Comparison of ENCODE assay signal across 8 cellular contexts in the genomic region with DNA sequence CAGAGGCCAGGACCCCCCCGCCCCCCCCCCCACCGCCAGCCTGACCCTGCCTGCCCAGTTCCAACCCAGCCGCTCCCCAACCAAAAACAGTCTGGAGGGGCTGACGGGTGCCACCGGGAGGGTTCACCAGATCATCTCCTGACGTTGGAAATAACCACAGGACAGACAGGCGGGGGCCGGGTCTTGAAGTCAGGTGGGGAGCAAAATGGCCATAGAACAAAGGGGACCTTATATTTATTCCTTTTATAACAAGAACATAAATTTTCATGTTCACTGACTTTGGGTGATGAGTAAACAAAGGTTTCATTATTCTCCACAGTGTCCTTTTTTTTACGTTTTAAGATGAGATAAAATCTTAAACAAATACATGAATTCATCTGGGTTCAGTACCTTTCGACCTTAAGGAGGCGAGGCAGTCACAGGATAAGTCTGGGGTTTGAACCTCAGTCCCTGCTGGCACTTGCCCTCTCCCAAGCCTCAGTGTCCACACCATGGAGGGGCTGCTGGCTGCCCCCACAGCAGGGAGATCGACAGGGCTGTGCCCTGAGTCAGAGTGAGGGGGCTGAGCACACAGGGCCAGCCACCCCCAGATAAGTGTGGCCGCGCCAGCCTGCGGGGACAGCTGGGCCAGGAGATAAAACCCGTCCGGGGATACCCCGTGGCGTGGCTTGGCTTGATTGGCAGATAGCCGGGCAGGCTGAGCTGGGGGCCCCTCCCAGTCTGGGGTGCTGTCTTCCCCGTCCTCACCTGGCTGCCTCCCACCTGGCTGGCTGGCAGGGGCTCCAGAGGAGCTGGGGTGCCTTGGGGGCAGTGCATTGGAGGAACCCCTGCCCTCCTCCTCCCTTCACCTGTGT. TPM values are rescaled to one million over a fixed set of nuclear protein-coding genes. Genes with fewer than 3 reads are reported as not detected.
DNase-seq lines count a peak whose midpoint lies in the region; ATAC-seq and TF ChIP-seq lines count a peak whose summit lies in the region.

No MANE protein-coding gene starts in this region.

- no peak for TF ChIP-seq CTCF in fibroblast of lung (conservative IDR thresholded peaks at IDR 0.05 in 1 of 2, IDR thresholded peaks at IDR 0.05 in 1 of 2; ENCODE audit: low read depth in 1 of 2, low read length in 2 of 2)

- peak overlapping the region; percentile 83 for H3K27ac ChIP-seq in fibroblast of lung (ENCODE audit: insufficient read depth, low read length)
- H3K27ac ChIP-seq in stomach smooth muscle (ENCODE audit: low read length), result peak overlapping the region; percentile 91

- no peaks in the 10 kb centered on the region for H3K27me3 ChIP-seq in fibroblast of lung (ENCODE audit: control insufficient read depth, insufficient read depth, low read length)
- H3K27me3 ChIP-seq in stomach smooth muscle (ENCODE audit: control insufficient read depth in 1 of 2, insufficient read depth in 2 of 2, low read length in 2 of 2), result no peaks in the 10 kb centered on the region

- no peaks in the 10 kb centered on the region for H3K79me2 ChIP-seq in fibroblast of lung (ENCODE audit: control insufficient read depth, insufficient read depth, low read length)

- no peak overlapping the region for H2AFZ ChIP-seq in fibroblast of lung (ENCODE audit: low read length)

- H3K4me2 ChIP-seq in fibroblast of lung (ENCODE audit: extremely low read depth, insufficient read depth, low read length), result peak overlapping the region; percentile 25

- H3K9ac ChIP-seq in fibroblast of lung (ENCODE audit: insufficient read depth, low read length) (peak overlapping the region; percentile 74), stomach smooth muscle (ENCODE audit: low read length in 2 of 2) (peak overlapping the region; percentile 47 to 66)

- H3K9me3 ChIP-seq in fibroblast of lung (ENCODE audit: control insufficient read depth, insufficient read depth, low read depth, low read length) (no peaks in the 10 kb centered on the region), stomach smooth muscle (ENCODE audit: control insufficient read depth in 2 of 2, low read length in 2 of 2) (no peaks in the 10 kb centered on the region)

- peak; percentile 2 to 6 for ATAC-seq in activated CD4-positive, CD25-positive, alpha-beta regulatory T cell treated with anti-CD3 and anti-CD28 coated beads, Interleukin-2, amount 50 U/mL, for 24 hours
- ATAC-seq in GM21360 (IDR thresholded peaks at IDR 0.05; ENCODE audit: unreplicated experiment), result no peak

- H3K4me3 ChIP-seq in fibroblast of lung (replicated peaks in 1 of 4; ENCODE audit: control extremely low read depth in 1 of 4, insufficient read depth in 1 of 4, low read depth in 3 of 4, low read length in 4 of 4) (no peak overlapping the region), stomach smooth muscle (ENCODE audit: low read length in 2 of 2) (peak overlapping the region in 1 of 2 donors; percentile 71)

- H3K4me1 ChIP-seq in fibroblast of lung (ENCODE audit: control insufficient read depth, extremely low read depth, insufficient read depth, low read length) (peaks cover 16% of the 10 kb centered on the region), stomach smooth muscle (ENCODE audit: control insufficient read depth, insufficient read depth, low read length) (peaks cover 76% of the 10 kb centered on the region)

- DNase-seq in activated CD4-positive, CD25-positive, alpha-beta regulatory T cell treated with anti-CD3 and anti-CD28 coated beads, Interleukin-2, amount 50 U/mL, for 72 hours, result no peak
- DNase-seq in T-helper 2 cell, result peak in 3 of 5 experiments; percentile 27 to 75 (median 55)
- DNase-seq in fibroblast of lung (ENCODE audit: low read depth in 2 of 2), result no peak
- no peak for DNase-seq in NCI-H1417 treated with DMSO at 0.1 percent for 48 hours (lab: John Stamatoyannopoulos, UW)
- DNase-seq in dermis blood vessel endothelial cell, result no peak

- H4K20me1 ChIP-seq in fibroblast of lung (ENCODE audit: control insufficient read depth, extremely low read depth, insufficient read depth, low read length), result no peaks in the 10 kb centered on the region

- no peaks in the 10 kb centered on the region for H3K36me3 ChIP-seq in fibroblast of lung (ENCODE audit: control insufficient read depth, insufficient read depth, low read length)
- peaks cover 3 to 8% of the 10 kb centered on the region in 2 donors for H3K36me3 ChIP-seq in stomach smooth muscle (ENCODE audit: control insufficient read depth in 2 of 2, insufficient read depth in 2 of 2, low read length in 2 of 2)

RNA-seq across cellular contexts. Expression of a gene that starts 15.0 kb away (rescaled TPM):
- total RNA-seq in fibroblast of lung, result 19.5 and 38.3 TPM in 2 replicates
- 5.2 and 12.2 TPM in 2 replicates for polyA plus RNA-seq in fibroblast of lung
- 12.4 and 26.2 TPM in 2 replicates for polyA plus RNA-seq in fibroblast of lung (2012)
- 27.3 and 32.5 TPM in 2 replicates for polyA minus RNA-seq in fibroblast of lung (ENCODE audit: low replicate concordance)
- 5.1 and 7.8 TPM in 2 replicates for total RNA-seq in dermis blood vessel endothelial cell

Comparison
In these comparisons a context has a peak if more than half of its experiments do, and no peak if none do; other contexts are left out.
1. DNase-seq: peak in T-helper 2 cell (3 of 5); none in activated CD4-positive, CD25-positive, alpha-beta regulatory T cell treated with anti-CD3 and anti-CD28 coated beads, Interleukin-2, amount 50 U/mL, for 72 hours (single experiment), fibroblast of lung (0 of 2), NCI-H1417 treated with DMSO at 0.1 percent for 48 hours (single experiment) and dermis blood vessel endothelial cell (single experiment).